23 cellular contexts compared by ENCODE assay signal in genomic region chr6:109767961-109768360, GRCh38.
DNase-seq lines count a peak whose midpoint lies in the region; ATAC-seq and TF ChIP-seq lines count a peak whose summit lies in the region.
"Had no signal": no experiment of that assay in that cellular context is flagged by ENCODE, and none has a peak within 500 bp of the region (broad histone marks: within the 10 kb centered on the region; RNA-seq: fewer than 3 reads in every experiment).

No MANE protein-coding gene starts in this region.

- peak overlapping the region; percentile 34; the same call in 1 of the 2 replicates for H3K9ac ChIP-seq in PC-3 (ENCODE audit: low read length)
- H3K9ac ChIP-seq in fibroblast of lung (ENCODE audit: insufficient read depth, low read length): no peak overlapping the region

- BruUV-seq in PC-3 (replicated peaks; lab: Mats Ljungman, UMichigan): no TSS peak

- H3K27ac ChIP-seq in PC-3 (ENCODE audit: low read length): peak overlapping the region; percentile 76
- H3K27ac ChIP-seq in fibroblast of lung (ENCODE audit: insufficient read depth, low read length): peak overlapping the region; percentile 1
- no peak overlapping the region for H3K27ac ChIP-seq in CD4-positive, alpha-beta T cell (ENCODE audit: low read depth, low read length)
- H3K27ac ChIP-seq: RWPE1 had no signal

- no peaks in the 10 kb centered on the region for H3K9me3 ChIP-seq in PC-3 (ENCODE audit: low read length)
- H3K9me3 ChIP-seq in fibroblast of lung (ENCODE audit: control insufficient read depth, insufficient read depth, low read depth, low read length): no peaks in the 10 kb centered on the region
- no peaks in the 10 kb centered on the region for H3K9me3 ChIP-seq in CD4-positive, alpha-beta T cell (ENCODE audit: control insufficient read depth, low read length)

- peaks cover 38 to 52% of the 10 kb centered on the region in 2 donors for H3K36me3 Mint-ChIP-seq in stimulated activated naive B cell treated with anti-CD40 and anti-IgM and Interleukin-4, amounts not matched to agents 10 μg/mL and 1 μg/mL and 100 μg/mL, for 72 hours
- peaks cover 78% of the 10 kb centered on the region for H3K36me3 Mint-ChIP-seq in CD4-positive, alpha-beta T cell (ENCODE audit: low read depth)
- H3K36me3 Mint-ChIP-seq in WTC11: peaks cover 16% of the 10 kb centered on the region

- CTCF ChIA-PET in PC-3 (lab: Charles Lee) (no interaction called here), WTC11 (lab: Charles Lee) (no interaction called here)
- CTCF ChIA-PET in CD4-positive, alpha-beta T cell (lab: Charles Lee): no interaction called here

- H3K4me2 ChIP-seq in PC-3 (ENCODE audit: low read length): no peak overlapping the region
- no peak overlapping the region for H3K4me2 ChIP-seq in fibroblast of lung (ENCODE audit: extremely low read depth, insufficient read depth, low read length)

- peak; percentile 65 for DNase-seq in GM03348 (ENCODE audit: low spot score)
- DNase-seq in PC-3: peak; percentile 47
- peak; percentile 15 to 73 for DNase-seq in fibroblast of lung (ENCODE audit: low read depth in 2 of 2)
- no peak for DNase-seq in stimulated activated naive B cell treated with anti-CD40 and anti-IgM and Interleukin-4, amounts not matched to agents 10 μg/mL and 1 μg/mL and 100 μg/mL, for 72 hours
- DNase-seq in NCI-H2107 treated with DMSO at 0.1 percent for 48 hours (lab: John Stamatoyannopoulos, UW; ENCODE audit: unreplicated experiment): no peak
- no peak for DNase-seq in CD4-positive, alpha-beta T cell
- no peak for DNase-seq in WTC11 (ENCODE audit: low spot score)
- DNase-seq: activated gamma-delta T cell treated with Interleukin-2 at 50 U/mL for 16 hours; activated T-cell treated with anti-CD3 and anti-CD28 coated beads, Interleukin-2, amount 50 U/mL, for 1 hour; amygdala; caudate nucleus; dorsolateral prefrontal cortex; kidney; NCI-H1417 treated with DMSO at 0.1 percent for 48 hours; NCI-H2171; NCI-H526; small intestine; stimulated activated naive CD4-positive, alpha-beta T cell treated with Interleukin-2 at 50 U/mL for 16 hours; T-helper 9 cell had no signal

- peak overlapping the region; percentile 25 for H3K27ac Mint-ChIP-seq in stimulated activated naive B cell treated with anti-CD40 and anti-IgM and Interleukin-4, amounts not matched to agents 10 μg/mL and 1 μg/mL and 100 μg/mL, for 72 hours
- no peak overlapping the region for H3K27ac Mint-ChIP-seq in CD4-positive, alpha-beta T cell
- H3K27ac Mint-ChIP-seq in WTC11: no peak overlapping the region

- H3K79me2 ChIP-seq in PC-3 (ENCODE audit: low read length) (no peaks in the 10 kb centered on the region), fibroblast of lung (ENCODE audit: control insufficient read depth, insufficient read depth, low read length) (no peaks in the 10 kb centered on the region)

- peak; percentile 38 for ATAC-seq in PC-3
- ATAC-seq in stimulated activated naive B cell treated with anti-CD40 and anti-IgM and Interleukin-4, amounts not matched to agents 10 μg/mL and 1 μg/mL and 100 μg/mL, for 72 hours (replicated peaks): no peak
- no peak for ATAC-seq in CD4-positive, alpha-beta T cell (ENCODE audit: poor library complexity)
- ATAC-seq in WTC11: no peak
- ATAC-seq: activated CD4-positive, CD25-positive, alpha-beta regulatory T cell treated with anti-CD3 and anti-CD28 coated beads, Interleukin-2, amount 50 U/mL, for 24 hours; HepG2 had no signal

- H3K27me3 Mint-ChIP-seq in stimulated activated naive B cell treated with anti-CD40 and anti-IgM and Interleukin-4, amounts not matched to agents 10 μg/mL and 1 μg/mL and 100 μg/mL, for 72 hours: no peaks in the 10 kb centered on the region
- H3K27me3 Mint-ChIP-seq in CD4-positive, alpha-beta T cell: no peaks in the 10 kb centered on the region
- H3K27me3 Mint-ChIP-seq in WTC11 (ENCODE audit: low read depth): no peaks in the 10 kb centered on the region

- H3K27me3 ChIP-seq in PC-3 (ENCODE audit: low read length): no peaks in the 10 kb centered on the region
- no peaks in the 10 kb centered on the region for H3K27me3 ChIP-seq in fibroblast of lung (ENCODE audit: control insufficient read depth, insufficient read depth, low read length)
- H3K27me3 ChIP-seq in CD4-positive, alpha-beta T cell (ENCODE audit: control insufficient read depth, insufficient read depth, low read length): no peaks in the 10 kb centered on the region
- H3K27me3 ChIP-seq: dorsolateral prefrontal cortex had no signal

- H3K4me3 ChIP-seq in PC-3 (ENCODE audit: low read length): no peak overlapping the region
- no peak overlapping the region for H3K4me3 ChIP-seq in fibroblast of lung (replicated peaks in 1 of 4; ENCODE audit: control extremely low read depth in 1 of 4, insufficient read depth in 1 of 4, low read depth in 3 of 4, low read length in 4 of 4)
- H3K4me3 ChIP-seq: dorsolateral prefrontal cortex, lung had no signal

- H3K4me1 ChIP-seq in PC-3 (ENCODE audit: insufficient read depth, low read length) (peaks cover 24% of the 10 kb centered on the region), fibroblast of lung (ENCODE audit: control insufficient read depth, extremely low read depth, insufficient read depth, low read length) (peaks cover 2% of the 10 kb centered on the region)

- no peaks in the 10 kb centered on the region for H3F3A ChIP-seq in PC-3 (ENCODE audit: low read length, unreplicated experiment)

- POLR2A ChIA-PET in PC-3 (lab: Charles Lee; ENCODE audit: unreplicated experiment): no interaction called here
- POLR2A ChIA-PET in CD4-positive, alpha-beta T cell (lab: Charles Lee): no interaction called here
- POLR2A ChIA-PET in WTC11 (lab: Charles Lee): no interaction called here

- H3K4me1 Mint-ChIP-seq in stimulated activated naive B cell treated with anti-CD40 and anti-IgM and Interleukin-4, amounts not matched to agents 10 μg/mL and 1 μg/mL and 100 μg/mL, for 72 hours: peaks cover 29 to 43% of the 10 kb centered on the region in 2 donors
- H3K4me1 Mint-ChIP-seq in CD4-positive, alpha-beta T cell (ENCODE audit: low read depth): peaks cover 5% of the 10 kb centered on the region
- 0 out of 2 replicates have a peak, but pooled peaks cover 8% of the 10 kb centered on the region for H3K4me1 Mint-ChIP-seq in WTC11

- TF ChIP-seq CTCF in PC-3 (conservative IDR thresholded peaks at IDR 0.05; ENCODE audit: low read depth, low read length) (no peak), fibroblast of lung (conservative IDR thresholded peaks at IDR 0.05 in 1 of 2, IDR thresholded peaks at IDR 0.05 in 1 of 2; ENCODE audit: low read depth in 1 of 2, low read length in 2 of 2) (no peak), WTC11 (IDR thresholded peaks at IDR 0.05) (no peak)
- TF ChIP-seq CTCF in CD4-positive, alpha-beta T cell (IDR thresholded peaks at IDR 0.05): no peak

- H3K9me3 Mint-ChIP-seq in stimulated activated naive B cell treated with anti-CD40 and anti-IgM and Interleukin-4, amounts not matched to agents 10 μg/mL and 1 μg/mL and 100 μg/mL, for 72 hours: peaks cover 6 to 7% of the 10 kb centered on the region in 2 donors
- H3K9me3 Mint-ChIP-seq in CD4-positive, alpha-beta T cell: no peaks in the 10 kb centered on the region
- peaks cover 6% of the 10 kb centered on the region for H3K9me3 Mint-ChIP-seq in WTC11

- no peak overlapping the region for H3K4me3 Mint-ChIP-seq in stimulated activated naive B cell treated with anti-CD40 and anti-IgM and Interleukin-4, amounts not matched to agents 10 μg/mL and 1 μg/mL and 100 μg/mL, for 72 hours
- H3K4me3 Mint-ChIP-seq in CD4-positive, alpha-beta T cell: no peak overlapping the region
- H3K4me3 Mint-ChIP-seq in WTC11: no peak overlapping the region

- intact Hi-C loops in PC-3 (cut with micrococcal nuclease): no loop called here
- intact Hi-C loops in CD4-positive, alpha-beta T cell (cut with DNase I, micrococcal nuclease): no loop called here

- H2AFZ ChIP-seq in PC-3 (ENCODE audit: low read length) (no peak overlapping the region), fibroblast of lung (ENCODE audit: low read length) (no peak overlapping the region)

- H4K20me1 ChIP-seq in PC-3 (ENCODE audit: low read length) (no peaks in the 10 kb centered on the region), fibroblast of lung (ENCODE audit: control insufficient read depth, extremely low read depth, insufficient read depth, low read length) (no peaks in the 10 kb centered on the region)

- no peaks in the 10 kb centered on the region for H3K9me2 ChIP-seq in PC-3 (replicated peaks; ENCODE audit: low read length)

- H3K36me3 ChIP-seq in PC-3 (ENCODE audit: low read depth, low read length): no peaks in the 10 kb centered on the region
- H3K36me3 ChIP-seq in fibroblast of lung (ENCODE audit: control insufficient read depth, insufficient read depth, low read length): no peaks in the 10 kb centered on the region

TF ChIP-seq in WTC11, 78 proteins besides CTCF, POLR2A, EP300 and RAD21 (continues in another document):
- TF ChIP-seq, protein P1, sequence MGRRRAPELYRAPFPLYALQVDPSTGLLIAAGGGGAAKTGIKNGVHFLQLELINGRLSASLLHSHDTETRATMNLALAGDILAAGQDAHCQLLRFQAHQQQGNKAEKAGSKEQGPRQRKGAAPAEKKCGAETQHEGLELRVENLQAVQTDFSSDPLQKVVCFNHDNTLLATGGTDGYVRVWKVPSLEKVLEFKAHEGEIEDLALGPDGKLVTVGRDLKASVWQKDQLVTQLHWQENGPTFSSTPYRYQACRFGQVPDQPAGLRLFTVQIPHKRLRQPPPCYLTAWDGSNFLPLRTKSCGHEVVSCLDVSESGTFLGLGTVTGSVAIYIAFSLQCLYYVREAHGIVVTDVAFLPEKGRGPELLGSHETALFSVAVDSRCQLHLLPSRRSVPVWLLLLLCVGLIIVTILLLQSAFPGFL (CRISPR knock-in tag; IDR thresholded peaks at IDR 0.05; ENCODE audit: borderline replicate concordance): no peak
- TF ChIP-seq SMAD4 (CRISPR knock-in tag; IDR thresholded peaks at IDR 0.05) (no peak), ZNF671 (CRISPR knock-in tag; IDR thresholded peaks at IDR 0.05) (no peak), SOX15 (CRISPR knock-in tag; IDR thresholded peaks at IDR 0.05) (no peak), E2F5 (CRISPR knock-in tag; IDR thresholded peaks at IDR 0.05) (no peak)

Comparison
In these comparisons a context has a peak if more than half of its experiments do, and no peak if none do; other contexts are left out.
1. DNase-seq: peak in GM03348 (single experiment), PC-3 (single experiment) and fibroblast of lung (2 of 2); none in stimulated activated naive B cell treated with anti-CD40 and anti-IgM and Interleukin-4, amounts not matched to agents 10 μg/mL and 1 μg/mL and 100 μg/mL, for 72 hours (single experiment), NCI-H2107 treated with DMSO at 0.1 percent for 48 hours (single experiment), CD4-positive, alpha-beta T cell (0 of 10) and WTC11 (single experiment).